8 cellular contexts compared by ENCODE assay signal in the genomic region with DNA sequence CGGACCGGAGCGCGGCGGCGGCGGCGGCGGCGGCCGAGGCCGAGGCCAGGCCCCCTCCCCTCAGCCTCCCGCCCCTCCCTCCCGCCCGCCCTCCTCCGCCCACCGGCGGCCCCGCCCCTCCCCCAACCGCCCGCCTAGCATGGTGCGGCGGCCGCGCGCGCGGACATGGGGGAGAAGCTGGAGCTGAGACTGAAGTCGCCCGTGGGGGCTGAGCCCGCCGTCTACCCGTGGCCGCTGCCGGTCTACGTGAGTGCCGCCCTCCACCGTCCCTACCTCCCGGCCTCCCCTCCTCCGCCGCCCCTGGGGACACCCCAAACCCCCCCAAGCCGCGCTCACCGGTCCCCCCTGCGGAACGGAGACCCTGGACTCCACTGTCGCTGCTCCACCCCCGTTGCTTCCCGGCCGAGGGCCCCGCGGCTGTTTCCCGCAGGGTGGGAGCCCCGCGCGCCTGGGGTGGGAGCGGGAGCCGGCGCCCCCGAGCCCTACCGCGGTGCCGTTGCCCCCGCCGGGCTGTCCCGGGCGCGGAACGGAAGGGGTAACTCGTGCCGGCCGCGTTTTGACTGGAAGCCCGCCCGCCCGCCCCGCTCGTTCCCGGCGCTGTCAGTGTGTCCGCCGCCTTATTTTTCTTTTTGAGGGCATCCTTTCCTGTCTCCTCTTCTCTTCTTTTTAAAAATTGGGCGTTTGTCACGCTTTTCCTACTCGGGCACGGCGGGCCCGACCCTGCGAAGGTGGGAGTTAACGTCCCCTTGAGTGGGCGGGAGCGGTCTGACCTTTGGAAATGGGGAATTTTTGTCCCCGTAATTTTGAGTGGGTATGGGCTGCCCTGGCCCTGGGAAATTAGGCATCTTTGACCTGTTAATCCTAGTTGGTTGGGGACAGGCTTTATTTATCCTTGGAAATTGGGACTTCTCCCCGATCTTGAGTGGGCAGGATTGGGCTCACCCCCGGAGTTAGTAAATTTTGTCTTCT. TPM values are rescaled to one million over a fixed set of nuclear protein-coding genes. Genes with fewer than 3 reads are reported as not detected.
DNase-seq lines count a peak whose midpoint lies in the region; ATAC-seq and TF ChIP-seq lines count a peak whose summit lies in the region.

No MANE protein-coding gene starts in this region.

- no peaks in the 10 kb centered on the region for H3K9me3 Mint-ChIP-seq in activated CD4-positive, alpha-beta memory T cell treated with anti-CD3 and anti-CD28 coated beads, Interleukin-2, amount 10 ng/mL, durations not matched to agents 7 days and 5 days

- H2AFZ ChIP-seq in fibroblast of lung (ENCODE audit: low read length) (no peak overlapping the region), neuronal stem cell (ENCODE audit: low read length) (peak overlapping the region; percentile 87)

- CTCF ChIA-PET in activated CD4-positive, alpha-beta memory T cell treated with anti-CD3 and anti-CD28 coated beads, Interleukin-2, amount 10 ng/mL, durations not matched to agents 7 days and 5 days (lab: Charles Lee), result interaction anchor here (0.7 to 1.4 kb wide), 3 partner anchors 13 to 110 kb away, joined by 3 to 4 read pairs (median 3); partner anchors contain the start of gene AP3D1

- H3K27me3 ChIP-seq in fibroblast of lung (ENCODE audit: control insufficient read depth, insufficient read depth, low read length), result no peaks in the 10 kb centered on the region
- no peaks in the 10 kb centered on the region for H3K27me3 ChIP-seq in neuronal stem cell (ENCODE audit: control insufficient read depth in 3 of 3, insufficient read depth in 3 of 3, low read depth in 1 of 3, low read length in 3 of 3)

- H3K9me3 ChIP-seq in fibroblast of lung (ENCODE audit: control insufficient read depth, insufficient read depth, low read depth, low read length) (no peaks in the 10 kb centered on the region), neuronal stem cell (replicated peaks in 1 of 2; ENCODE audit: control insufficient read depth in 2 of 2, insufficient read depth in 1 of 2, low read depth in 1 of 2, low read length in 2 of 2) (no peaks in the 10 kb centered on the region)

- no peak overlapping the region for H4K8ac ChIP-seq in neuronal stem cell (ENCODE audit: low read depth, low read length)

- H3K27ac ChIP-seq in fibroblast of lung (ENCODE audit: insufficient read depth, low read length) (peak overlapping the region; percentile 88), neuronal stem cell (replicated peaks; ENCODE audit: low read length) (peak overlapping the region; percentile 80)

- H4K20me1 ChIP-seq in fibroblast of lung (ENCODE audit: control insufficient read depth, extremely low read depth, insufficient read depth, low read length), result no peaks in the 10 kb centered on the region

- H3K4me1 ChIP-seq in fibroblast of lung (ENCODE audit: control insufficient read depth, extremely low read depth, insufficient read depth, low read length) (peaks cover 24% of the 10 kb centered on the region), neuronal stem cell (ENCODE audit: control insufficient read depth in 2 of 2, insufficient read depth in 1 of 2, low read depth in 1 of 2, low read length in 2 of 2) (peaks cover 12 to 14% of the 10 kb centered on the region in 2 donors)

- peak overlapping the region; percentile 94 for H3K14ac ChIP-seq in neuronal stem cell (ENCODE audit: low read length)

- peak overlapping the region; percentile 81 for H2BK15ac ChIP-seq in neuronal stem cell (ENCODE audit: low read length)

- H3K4me2 ChIP-seq in fibroblast of lung (ENCODE audit: extremely low read depth, insufficient read depth, low read length) (peak overlapping the region; percentile 53), neuronal stem cell (ENCODE audit: insufficient read depth, low read length, poor library complexity, severe bottlenecking) (peak overlapping the region; percentile 93)

- peaks cover 38% of the 10 kb centered on the region for H3K79me2 ChIP-seq in fibroblast of lung (ENCODE audit: control insufficient read depth, insufficient read depth, low read length)

- H3K79me1 ChIP-seq in neuronal stem cell (ENCODE audit: low read depth, low read length), result peaks cover 13% of the 10 kb centered on the region

- no peak overlapping the region for H2BK120ac ChIP-seq in neuronal stem cell (ENCODE audit: low read depth, low read length)

- peak overlapping the region; percentile 85 for H3K4me3 Mint-ChIP-seq in activated CD4-positive, alpha-beta memory T cell treated with anti-CD3 and anti-CD28 coated beads, Interleukin-2, amount 10 ng/mL, durations not matched to agents 7 days and 5 days

- peak overlapping the region; percentile 97 for H3K18ac ChIP-seq in neuronal stem cell (ENCODE audit: low read length)

- peak overlapping the region; percentile 88 for H3K9ac ChIP-seq in fibroblast of lung (ENCODE audit: insufficient read depth, low read length)
- H3K9ac ChIP-seq in neuronal stem cell (ENCODE audit: low read depth, low read length, poor library complexity), result peak overlapping the region; percentile 94

- peak overlapping the region; percentile 88 for H3K27ac Mint-ChIP-seq in activated CD4-positive, alpha-beta memory T cell treated with anti-CD3 and anti-CD28 coated beads, Interleukin-2, amount 10 ng/mL, durations not matched to agents 7 days and 5 days

- DNase-seq in activated CD4-positive, alpha-beta memory T cell treated with anti-CD3 and anti-CD28 coated beads, Interleukin-2, amount 10 ng/mL, durations not matched to agents 7 days and 5 days, result peak; percentile 44
- no peak for DNase-seq in fibroblast of lung (ENCODE audit: low read depth in 2 of 2)
- no peak for DNase-seq in neuronal stem cell (ENCODE audit: low spot score)
- no peak for DNase-seq in NCI-H526 (lab: John Stamatoyannopoulos, UW)
- no peak for DNase-seq in DMS114 treated with DMSO at 0.1 percent for 48 hours (lab: John Stamatoyannopoulos, UW; ENCODE audit: unreplicated experiment)
- no peak for DNase-seq in NCI-H2227 (lab: John Stamatoyannopoulos, UW; ENCODE audit: unreplicated experiment)

- peak; percentile 12 for TF ChIP-seq POLR2A in GM15510 (IDR thresholded peaks at IDR 0.05; ENCODE audit: borderline replicate concordance, extremely low read depth, insufficient read length)

- H3K4me1 Mint-ChIP-seq in activated CD4-positive, alpha-beta memory T cell treated with anti-CD3 and anti-CD28 coated beads, Interleukin-2, amount 10 ng/mL, durations not matched to agents 7 days and 5 days, result peaks cover 38% of the 10 kb centered on the region

- H2BK12ac ChIP-seq in neuronal stem cell (ENCODE audit: low read length), result no peak overlapping the region

- H3K4ac ChIP-seq in neuronal stem cell (ENCODE audit: low read length), result peak overlapping the region; percentile 89

- H3K36me3 ChIP-seq in fibroblast of lung (ENCODE audit: control insufficient read depth, insufficient read depth, low read length) (no peaks in the 10 kb centered on the region), neuronal stem cell (replicated peaks in 1 of 2; ENCODE audit: control insufficient read depth in 2 of 2, insufficient read depth in 2 of 2, low read length in 2 of 2) (peaks cover 0 to 13% of the 10 kb centered on the region in 2 donors)

- H2AK5ac ChIP-seq in neuronal stem cell (ENCODE audit: low read depth, low read length), result peak overlapping the region; percentile 70

- H4K91ac ChIP-seq in neuronal stem cell (ENCODE audit: low read depth, low read length, poor library complexity), result peak overlapping the region; percentile 72

- no peak for TF ChIP-seq CTCF in fibroblast of lung (conservative IDR thresholded peaks at IDR 0.05 in 1 of 2, IDR thresholded peaks at IDR 0.05 in 1 of 2; ENCODE audit: low read depth in 1 of 2, low read length in 2 of 2)

- H3K27me3 Mint-ChIP-seq in activated CD4-positive, alpha-beta memory T cell treated with anti-CD3 and anti-CD28 coated beads, Interleukin-2, amount 10 ng/mL, durations not matched to agents 7 days and 5 days, result no peaks in the 10 kb centered on the region

- ATAC-seq in HG03280 (IDR thresholded peaks at IDR 0.05; ENCODE audit: unreplicated experiment), result peak; percentile 25

- H3K36me3 Mint-ChIP-seq in activated CD4-positive, alpha-beta memory T cell treated with anti-CD3 and anti-CD28 coated beads, Interleukin-2, amount 10 ng/mL, durations not matched to agents 7 days and 5 days (ENCODE audit: low read depth), result peaks cover 9% of the 10 kb centered on the region

- POLR2A ChIA-PET in activated CD4-positive, alpha-beta memory T cell treated with anti-CD3 and anti-CD28 coated beads, Interleukin-2, amount 10 ng/mL, durations not matched to agents 7 days and 5 days (lab: Charles Lee), result interaction anchor here (0.6 to 2.6 kb wide), 7 partner anchors 12 to 267 kb away, joined by 3 to 8 read pairs (median 5); partner anchors contain the start of genes AP3D1 and PLEKHJ1

- H3K4me3 ChIP-seq in fibroblast of lung (replicated peaks in 1 of 4; ENCODE audit: control extremely low read depth in 1 of 4, insufficient read depth in 1 of 4, low read depth in 3 of 4, low read length in 4 of 4) (peak overlapping the region; percentile 71 to 84 (median 78)), neuronal stem cell (ENCODE audit: low read length in 2 of 2) (peak overlapping the region; percentile 79 to 93)

- WGBS in neuronal stem cell (ENCODE audit: extremely low coverage in 2 of 2, insufficient read length in 2 of 2, insufficient replicate concordance in 1 of 2), 2 donors, result no CpG with 5 or more reads among the region's 95 CpGs

- H2BK5ac ChIP-seq in neuronal stem cell (ENCODE audit: low read length), result peak overlapping the region; percentile 71

- peak overlapping the region; percentile 91 for H3K23ac ChIP-seq in neuronal stem cell (ENCODE audit: low read depth, low read length, poor library complexity)

RNA-seq across cellular contexts. Expression of gene DOT1L, which starts 0.6 kb away (rescaled TPM):
- total RNA-seq in activated CD4-positive, alpha-beta memory T cell treated with anti-CD3 and anti-CD28 coated beads, Interleukin-2, amount 10 ng/mL, durations not matched to agents 7 days and 5 days, result 10 to 100 TPM; 55.7 to 57.1 TPM
- 2.8 and 3.1 TPM in 2 replicates for total RNA-seq in fibroblast of lung
- polyA plus RNA-seq in fibroblast of lung, result 5.4 and 7.3 TPM in 2 replicates
- 11.1 and 11.6 TPM in 2 replicates for polyA plus RNA-seq in fibroblast of lung (2012)
- 95.5 and 113 TPM in 2 replicates for polyA minus RNA-seq in fibroblast of lung (ENCODE audit: low replicate concordance)
- 38.2 TPM for polyA plus RNA-seq in neuronal stem cell (2013, experiment 1 of 2)
- polyA plus RNA-seq in neuronal stem cell (2013, experiment 2 of 2), result 38.1 TPM

RNA-seq across cellular contexts. Expression of gene AP3D1, which starts 12.9 kb away (rescaled TPM):
- total RNA-seq in activated CD4-positive, alpha-beta memory T cell treated with anti-CD3 and anti-CD28 coated beads, Interleukin-2, amount 10 ng/mL, durations not matched to agents 7 days and 5 days, result 100 to 1,000 TPM; 104 to 105 TPM
- total RNA-seq in fibroblast of lung, result 88.9 and 99.9 TPM in 2 replicates
- polyA plus RNA-seq in fibroblast of lung, result 68.0 and 103 TPM in 2 replicates
- polyA plus RNA-seq in fibroblast of lung (2012), result 109 and 151 TPM in 2 replicates
- polyA minus RNA-seq in fibroblast of lung (ENCODE audit: low replicate concordance), result 716 and 807 TPM in 2 replicates
- 60.6 TPM for polyA plus RNA-seq in neuronal stem cell (2013, experiment 1 of 2)
- 60.3 TPM for polyA plus RNA-seq in neuronal stem cell (2013, experiment 2 of 2)

Comparison
In these comparisons a context has a peak if more than half of its experiments do, and no peak if none do; other contexts are left out.
1. RNA of gene DOT1L, which starts 0.6 kb away (total RNA-seq): 55.7 to 57.1 TPM in activated CD4-positive, alpha-beta memory T cell treated with anti-CD3 and anti-CD28 coated beads, Interleukin-2, amount 10 ng/mL, durations not matched to agents 7 days and 5 days; 2.8 to 3.1 TPM in fibroblast of lung; every median in the first group is over 10 times any median in the second.